In the genomic region with DNA sequence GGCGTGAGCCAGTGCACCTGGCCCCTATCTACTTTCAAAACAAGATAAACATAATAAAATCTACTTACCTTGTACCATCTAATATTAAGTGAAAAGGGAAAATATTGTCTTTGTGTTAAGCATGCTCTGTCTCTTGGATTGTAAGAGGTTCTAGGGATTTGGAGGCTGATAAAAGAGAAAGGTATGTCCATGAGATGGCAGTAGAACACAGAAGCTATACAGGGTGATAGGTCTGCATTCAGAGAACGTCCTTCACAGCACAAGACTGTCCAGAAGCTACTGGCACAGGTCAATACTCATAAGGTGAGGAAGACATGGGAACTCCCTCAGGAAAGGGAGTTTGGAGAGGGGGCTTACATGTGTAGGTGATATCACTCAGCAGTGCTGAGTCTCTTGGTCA, we compare ENCODE assay signal across 18 cellular contexts.
DNase-seq lines count a peak whose midpoint lies in the region; ATAC-seq, FAIRE-seq and TF ChIP-seq lines count a peak whose summit lies in the region.
"Had no signal": no experiment of that assay in that cellular context is flagged by ENCODE, and none has a peak within 500 bp of the region (broad histone marks: within the 10 kb centered on the region; RNA-seq: fewer than 3 reads in every experiment).

No MANE protein-coding gene starts in this region.

- TF ChIP-seq RAD21 in A549 (conservative IDR thresholded peaks at IDR 0.05 in 1 of 2, IDR thresholded peaks at IDR 0.05 in 1 of 2) = no peak

- POLR2A ChIA-PET in A549 (lab: Yijun Ruan, JAX) (no interaction called here), RWPE1 (lab: Yijun Ruan, JAX; ENCODE audit: low non-redundant PET) (no interaction called here)
- POLR2A ChIA-PET in CD8-positive, alpha-beta memory T cell (lab: Charles Lee) = no interaction called here

- TF ChIP-seq CTCF in A549 (IDR thresholded peaks at IDR 0.05) = no peak
- TF ChIP-seq CTCF in RWPE1 (conservative IDR thresholded peaks at IDR 0.05; ENCODE audit: low read depth) = no peak
- TF ChIP-seq CTCF in fibroblast of pulmonary artery (IDR thresholded peaks at IDR 0.05; ENCODE audit: low read length, missing control alignments) = peak; percentile 7

- TF ChIP-seq EP300 in A549 (IDR thresholded peaks at IDR 0.05) = no peak

- no peak overlapping the region for H3K4me2 ChIP-seq in A549

- H3K4me3 Mint-ChIP-seq in CD8-positive, alpha-beta memory T cell = no peak overlapping the region
- H3K4me3 Mint-ChIP-seq: activated naive CD8-positive, alpha-beta T cell had no signal

- H3K36me3 ChIP-seq in H7 (replicated peaks; ENCODE audit: control insufficient read depth, insufficient read depth, low read length) = no peaks in the 10 kb centered on the region
- no peaks in the 10 kb centered on the region for H3K36me3 ChIP-seq in effector memory CD4-positive, alpha-beta T cell (ENCODE audit: control insufficient read depth, insufficient read depth, low read length)
- H3K36me3 ChIP-seq in CD8-positive, alpha-beta memory T cell (ENCODE audit: insufficient read depth, low read length) = no peaks in the 10 kb centered on the region
- H3K36me3 ChIP-seq: SJCRH30, vagina had no signal

- H3K4me3 ChIP-seq in A549 (no peak overlapping the region), H7 (ENCODE audit: insufficient read depth, low read depth, low read length) (no peak overlapping the region), fibroblast of pulmonary artery (replicated peaks; ENCODE audit: low read depth, low read length) (no peak overlapping the region)
- no peak overlapping the region for H3K4me3 ChIP-seq in effector memory CD4-positive, alpha-beta T cell (ENCODE audit: insufficient read depth, low read depth, low read length, poor library complexity, severe bottlenecking)
- no peak overlapping the region for H3K4me3 ChIP-seq in CD8-positive, alpha-beta memory T cell (ENCODE audit: low read length)
- H3K4me3 ChIP-seq: SJCRH30, vagina had no signal

- ATAC-seq in A549 = no peak
- no peak for ATAC-seq in GM18873 (IDR thresholded peaks at IDR 0.05; ENCODE audit: low FRiP score, unreplicated experiment)
- ATAC-seq: HepG2 had no signal

- H3K27ac ChIP-seq in A549 (no peak overlapping the region), RWPE1 (no peak overlapping the region)
- no peak overlapping the region for H3K27ac ChIP-seq in effector memory CD4-positive, alpha-beta T cell (ENCODE audit: insufficient read depth, low read length, poor library complexity, severe bottlenecking)
- H3K27ac ChIP-seq in CD8-positive, alpha-beta memory T cell (ENCODE audit: low read depth, low read length) = no peak overlapping the region
- H3K27ac ChIP-seq: SJCRH30, vagina had no signal

- FAIRE-seq in A549 (lab: Jason Lieb, UNC) = peak; percentile 97
- FAIRE-seq: HepG2 had no signal

- H3K4me1 ChIP-seq in A549 = no peaks in the 10 kb centered on the region
- H3K4me1 ChIP-seq in effector memory CD4-positive, alpha-beta T cell (ENCODE audit: control insufficient read depth, insufficient read depth, low read length, poor library complexity, severe bottlenecking) = no peaks in the 10 kb centered on the region
- H3K4me1 ChIP-seq in CD8-positive, alpha-beta memory T cell (ENCODE audit: insufficient read depth, low read length) = no peaks in the 10 kb centered on the region
- H3K4me1 ChIP-seq: SJCRH30, vagina had no signal

- H3K4me1 Mint-ChIP-seq in CD8-positive, alpha-beta memory T cell = no peaks in the 10 kb centered on the region

- DNase-seq in A549 (ENCODE audit: low read depth in 1 of 2, low spot score in 1 of 2) = peak in 1 of 2 experiments; percentile 10
- peak; percentile 26 for DNase-seq in H7
- DNase-seq in RWPE1 (ENCODE audit: low spot score) = peak; percentile 0
- DNase-seq in fibroblast of pulmonary artery (ENCODE audit: low read depth) = peak; percentile 16
- DNase-seq in effector memory CD4-positive, alpha-beta T cell = no peak
- DNase-seq in 8988T = no peak
- no peak for DNase-seq in CD8-positive, alpha-beta memory T cell
- DNase-seq: activated CD8-positive, alpha-beta memory T cell treated with anti-CD3 and anti-CD28 coated beads, Interleukin-2, amount 50 U/mL, for 48 hours; AML-193; cortex of kidney; islet precursor cell; NCI-H1436 treated with DMSO at 0.1 percent for 48 hours; stimulated activated naive CD4-positive, alpha-beta T cell had no signal

- no peaks in the 10 kb centered on the region for H3K9me3 ChIP-seq in A549
- H3K9me3 ChIP-seq in effector memory CD4-positive, alpha-beta T cell (ENCODE audit: control insufficient read depth, low read length) = no peaks in the 10 kb centered on the region
- no peaks in the 10 kb centered on the region for H3K9me3 ChIP-seq in CD8-positive, alpha-beta memory T cell (ENCODE audit: low read length)
- H3K9me3 ChIP-seq: SJCRH30, vagina had no signal

- H3K36me3 Mint-ChIP-seq in CD8-positive, alpha-beta memory T cell = no peaks in the 10 kb centered on the region
- H3K36me3 Mint-ChIP-seq: activated naive CD8-positive, alpha-beta T cell had no signal

- CTCF ChIA-PET in A549 (lab: Yijun Ruan, JAX) = interaction anchor here (0.6 kb wide), 1 partner anchor 453 kb away, joined by 3 read pairs; no protein-coding TSS in a partner anchor
- CTCF ChIA-PET in RWPE1 (lab: Yijun Ruan, JAX) = no interaction called here
- CTCF ChIA-PET in CD8-positive, alpha-beta memory T cell (lab: Charles Lee) = no interaction called here

- H3K27me3 Mint-ChIP-seq in CD8-positive, alpha-beta memory T cell = peaks cover 0 to 2% of the 10 kb centered on the region in 2 donors
- H3K27me3 Mint-ChIP-seq: activated naive CD8-positive, alpha-beta T cell had no signal

- 0% methylated on average over 2 of the region's 2 CpGs for WGBS in A549 (ENCODE audit: missing lambda C conversion rate)

- H3K9me3 Mint-ChIP-seq in CD8-positive, alpha-beta memory T cell = peaks cover 0 to 7% (median 3%) of the 10 kb centered on the region in 5 donors

- no peaks in the 10 kb centered on the region for H3K27me3 ChIP-seq in H7 (ENCODE audit: control insufficient read depth, insufficient read depth, low read length)
- no peaks in the 10 kb centered on the region for H3K27me3 ChIP-seq in effector memory CD4-positive, alpha-beta T cell (replicated peaks; ENCODE audit: control insufficient read depth, insufficient read depth, low read length, poor library complexity, severe bottlenecking)
- no peaks in the 10 kb centered on the region for H3K27me3 ChIP-seq in CD8-positive, alpha-beta memory T cell (ENCODE audit: insufficient read depth, low read length, poor library complexity, severe bottlenecking)
- H3K27me3 ChIP-seq: SJCRH30, vagina had no signal

- TF ChIP-seq POLR2A in A549 (IDR thresholded peaks at IDR 0.05; ENCODE audit: low read length) = no peak

- no peak overlapping the region for H3K27ac Mint-ChIP-seq in CD8-positive, alpha-beta memory T cell
- H3K27ac Mint-ChIP-seq: activated naive CD8-positive, alpha-beta T cell had no signal

TF ChIP-seq in A549, 52 proteins besides CTCF, POLR2A, EP300 and RAD21 (continues in another document):
- TF ChIP-seq HOXB5 (CRISPR knock-in tag; IDR thresholded peaks at IDR 0.05) (no peak), CBX2 (IDR thresholded peaks at IDR 0.05; ENCODE audit: borderline replicate concordance, low read depth) (no peak), HOXB13 (CRISPR knock-in tag; IDR thresholded peaks at IDR 0.05; ENCODE audit: low read depth) (no peak), ZFP36 (IDR thresholded peaks at IDR 0.05; ENCODE audit: borderline replicate concordance, partially characterized antibody) (no peak), EHMT2 (IDR thresholded peaks at IDR 0.05; ENCODE audit: low read depth) (no peak), PHF8 (IDR thresholded peaks at IDR 0.05; ENCODE audit: borderline replicate concordance, low read depth) (no peak), TP53 (CRISPR knock-in tag; IDR thresholded peaks at IDR 0.05) (no peak), CHD2 (IDR thresholded peaks at IDR 0.05; ENCODE audit: low read length, partially characterized antibody) (no peak), NPAS2 (CRISPR knock-in tag; IDR thresholded peaks at IDR 0.05; ENCODE audit: borderline replicate concordance) (no peak), ZSCAN20 (CRISPR knock-in tag; IDR thresholded peaks at IDR 0.05) (no peak), RARB (CRISPR knock-in tag; IDR thresholded peaks at IDR 0.05) (no peak), ZC3H11A (IDR thresholded peaks at IDR 0.05) (no peak), FOXS1 (CRISPR knock-in tag; IDR thresholded peaks at IDR 0.05) (no peak), RCOR1 (IDR thresholded peaks at IDR 0.05; ENCODE audit: low read depth, low read length) (no peak), NR3C1 (IDR thresholded peaks at IDR 0.05) (no peak)
- TF ChIP-seq, protein P1, sequence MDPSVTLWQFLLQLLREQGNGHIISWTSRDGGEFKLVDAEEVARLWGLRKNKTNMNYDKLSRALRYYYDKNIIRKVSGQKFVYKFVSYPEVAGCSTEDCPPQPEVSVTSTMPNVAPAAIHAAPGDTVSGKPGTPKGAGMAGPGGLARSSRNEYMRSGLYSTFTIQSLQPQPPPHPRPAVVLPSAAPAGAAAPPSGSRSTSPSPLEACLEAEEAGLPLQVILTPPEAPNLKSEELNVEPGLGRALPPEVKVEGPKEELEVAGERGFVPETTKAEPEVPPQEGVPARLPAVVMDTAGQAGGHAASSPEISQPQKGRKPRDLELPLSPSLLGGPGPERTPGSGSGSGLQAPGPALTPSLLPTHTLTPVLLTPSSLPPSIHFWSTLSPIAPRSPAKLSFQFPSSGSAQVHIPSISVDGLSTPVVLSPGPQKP (IDR thresholded peaks at IDR 0.05; ENCODE audit: low read depth, low read length) = no peak
- TF ChIP-seq, protein P2, sequence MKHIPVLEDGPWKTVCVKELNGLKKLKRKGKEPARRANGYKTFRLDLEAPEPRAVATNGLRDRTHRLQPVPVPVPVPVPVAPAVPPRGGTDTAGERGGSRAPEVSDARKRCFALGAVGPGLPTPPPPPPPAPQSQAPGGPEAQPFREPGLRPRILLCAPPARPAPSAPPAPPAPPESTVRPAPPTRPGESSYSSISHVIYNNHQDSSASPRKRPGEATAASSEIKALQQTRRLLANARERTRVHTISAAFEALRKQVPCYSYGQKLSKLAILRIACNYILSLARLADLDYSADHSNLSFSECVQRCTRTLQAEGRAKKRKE (CRISPR knock-in tag; IDR thresholded peaks at IDR 0.05; ENCODE audit: low read depth) = no peak
- TF ChIP-seq, protein P3, sequence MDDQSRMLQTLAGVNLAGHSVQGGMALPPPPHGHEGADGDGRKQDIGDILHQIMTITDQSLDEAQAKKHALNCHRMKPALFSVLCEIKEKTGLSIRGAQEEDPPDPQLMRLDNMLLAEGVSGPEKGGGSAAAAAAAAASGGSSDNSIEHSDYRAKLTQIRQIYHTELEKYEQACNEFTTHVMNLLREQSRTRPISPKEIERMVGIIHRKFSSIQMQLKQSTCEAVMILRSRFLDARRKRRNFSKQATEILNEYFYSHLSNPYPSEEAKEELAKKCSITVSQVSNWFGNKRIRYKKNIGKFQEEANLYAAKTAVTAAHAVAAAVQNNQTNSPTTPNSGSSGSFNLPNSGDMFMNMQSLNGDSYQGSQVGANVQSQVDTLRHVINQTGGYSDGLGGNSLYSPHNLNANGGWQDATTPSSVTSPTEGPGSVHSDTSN (IDR thresholded peaks at IDR 0.05) = no peak

Comparison
In these comparisons a context has a peak if more than half of its experiments do, and no peak if none do; other contexts are left out.
1. DNase-seq: peak in H7 (single experiment), RWPE1 (single experiment) and fibroblast of pulmonary artery (single experiment); none in effector memory CD4-positive, alpha-beta T cell (0 of 3), 8988T (single experiment) and CD8-positive, alpha-beta memory T cell (0 of 5).